ENCODE assay signal across 8 cellular contexts in genomic region chr18:7566587-7567486, GRCh38. TPM values are rescaled to one million over a fixed set of nuclear protein-coding genes. Genes with fewer than 3 reads are reported as not detected.
DNase-seq lines count a peak whose midpoint lies in the region; ATAC-seq lines count a peak whose summit lies in the region.

PTPRM (plus strand) TSS chr18:7567316; CDS start chr18:7567819, 503 bp downstream.

- no peaks in the 10 kb centered on the region for H3K27me3 ChIP-seq in subcutaneous abdominal adipose tissue (ENCODE audit: control insufficient read depth in 5 of 5, insufficient read depth in 4 of 5, low read length in 5 of 5)

- H3K27ac Mint-ChIP-seq in naive B cell: no peak within 1 kb of the TSS

- H3K36me3 ChIP-seq in subcutaneous abdominal adipose tissue (ENCODE audit: control insufficient read depth in 5 of 5, insufficient read depth in 5 of 5, low read length in 5 of 5): no peaks in the 10 kb centered on the region

- H3K9me3 ChIP-seq in subcutaneous abdominal adipose tissue (ENCODE audit: control insufficient read depth in 5 of 5, low read length in 5 of 5): no peaks in the 10 kb centered on the region

- peaks cover 0 to 16% (median 3%) of the 10 kb centered on the region in 7 donors for H3K9me3 Mint-ChIP-seq in naive B cell

- peaks cover 48 to 54% (median 49%) of the 10 kb centered on the region in 3 donors for H3K27me3 Mint-ChIP-seq in naive B cell

- H3K4me1 ChIP-seq in subcutaneous abdominal adipose tissue (ENCODE audit: control insufficient read depth in 5 of 5, insufficient read depth in 5 of 5, low read length in 5 of 5): peaks cover 2 to 54% (median 36%) of the 10 kb centered on the region in 5 donors

- H3K4me3 Mint-ChIP-seq in naive B cell: peak within 1 kb of the TSS in 5 of 8 donors; percentile 16 to 54 (median 37)

- peak; percentile 96 for DNase-seq in AG20443 (ENCODE audit: low spot score)
- peak; percentile 25 for DNase-seq in NCI-H748 treated with DMSO at 0.1 percent for 48 hours (lab: John Stamatoyannopoulos, UW)
- DNase-seq in activated naive CD4-positive, alpha-beta T cell treated with Interleukin-2 at 50 U/mL for 16 hours: peak; percentile 51
- peak; percentile 56 for DNase-seq in fibroblast of the conjunctiva (ENCODE audit: low read depth)
- DNase-seq in naive B cell: peak; percentile 9

- peaks cover 0 to 9% (median 0%) of the 10 kb centered on the region in 3 donors for H3K4me1 Mint-ChIP-seq in naive B cell

- peak within 1 kb of the TSS; percentile 97 for H3K27ac ChIP-seq in subcutaneous abdominal adipose tissue (ENCODE audit: low read depth, low read length)

- peak within 1 kb of the TSS; percentile 63 to 94 (median 88) for H3K9ac ChIP-seq in subcutaneous abdominal adipose tissue (ENCODE audit: low read length in 5 of 5)

- no peaks in the 10 kb centered on the region for H3K36me3 Mint-ChIP-seq in naive B cell

- peak; percentile 93 for ATAC-seq in GM19035 (IDR thresholded peaks at IDR 0.05; ENCODE audit: unreplicated experiment)
- peak; percentile 84 for ATAC-seq in HG03135 (IDR thresholded peaks at IDR 0.05; ENCODE audit: unreplicated experiment)
- ATAC-seq in naive B cell (ENCODE audit: low read depth in 2 of 2): peak; percentile 56 to 65

- peak within 1 kb of the TSS; percentile 66 to 95 (median 87) for H3K4me3 ChIP-seq in subcutaneous abdominal adipose tissue (ENCODE audit: low read depth in 1 of 5, low read length in 5 of 5)

RNA-seq across cellular contexts. Expression of gene PTPRM, which starts in this region (rescaled TPM):
- not detected for polyA plus RNA-seq in naive B cell (ENCODE audit: low read depth in 6 of 6)

Comparison
In these comparisons a context has a peak if more than half of its experiments do, and no peak if none do; other contexts are left out.
1. Peak in every context shown above with its lines: DNase-seq, ATAC-seq, H3K4me3 ChIP-seq and H3K27ac ChIP-seq.
2. Peak in DNase-seq and ATAC-seq in naive B cell; RNA of the gene not detected or under 1 TPM.
3. DNase-seq: peak in every context shown above with its lines; median percentile 96 in AG20443; 56 in fibroblast of the conjunctiva; 51 in activated naive CD4-positive, alpha-beta T cell treated with Interleukin-2 at 50 U/mL for 16 hours; 25 in NCI-H748 treated with DMSO at 0.1 percent for 48 hours; 9 in naive B cell.